In genomic region chr1:53508991-53509663, GRCh38 we compare ENCODE assay signal across 16 cellular contexts. TPM values are rescaled to one million over a fixed set of nuclear protein-coding genes. Genes with fewer than 3 reads are reported as not detected.
DNase-seq lines count a peak whose midpoint lies in the region; ATAC-seq and TF ChIP-seq lines count a peak whose summit lies in the region.
"Had no signal": no experiment of that assay in that cellular context is flagged by ENCODE, and none has a peak within 500 bp of the region (broad histone marks: within the 10 kb centered on the region; RNA-seq: fewer than 3 reads in every experiment).

No MANE protein-coding gene starts in this region.

- no peak overlapping the region for H3K4me3 ChIP-seq in left lung
- H3K4me3 ChIP-seq: thoracic aorta had no signal

- intact Hi-C loops in left lung (cut with DNase I): no loop called here

- no peak for TF ChIP-seq CTCF in left lung (IDR thresholded peaks at IDR 0.05)

- DNase-seq in ACHN (peak; percentile 89), HK-2 (ENCODE audit: unreplicated experiment) (peak; percentile 90), amniotic epithelial cell (ENCODE audit: low read depth) (peak; percentile 84), left lung (peak; percentile 46 to 75), NCI-H1694 (lab: John Stamatoyannopoulos, UW) (no peak), mesenteric fat pad (ENCODE audit: low spot score) (no peak)
- no peak for DNase-seq in activated CD8-positive, alpha-beta memory T cell treated with anti-CD3 and anti-CD28 coated beads, Interleukin-2, amount 50 U/mL, for 48 hours
- DNase-seq: activated CD4-positive, alpha-beta T cell treated with anti-CD3 and anti-CD28 coated beads for 1 hour; activated naive CD4-positive, alpha-beta T cell; BE2C; dermis blood vessel endothelial cell; KG1; naive B cell; stimulated activated CD4-positive, alpha-beta T cell treated with anti-CD3 and anti-CD28 coated beads, Interleukin-2, amount 100 ng/mL, for 24 hours had no signal

- peaks cover 0 to 12% of the 10 kb centered on the region in 2 donors for H3K27me3 ChIP-seq in left lung
- H3K27me3 ChIP-seq: BE2C had no signal

- no peaks in the 10 kb centered on the region for H3K9me3 ChIP-seq in left lung
- H3K9me3 ChIP-seq: BE2C, thoracic aorta had no signal

- no peaks in the 10 kb centered on the region for H3K4me1 ChIP-seq in left lung

- H3K27ac ChIP-seq in left lung: no peak overlapping the region
- H3K27ac ChIP-seq: thoracic aorta had no signal

- ATAC-seq in left lung (peak; percentile 70), GM18909 (IDR thresholded peaks at IDR 0.05; ENCODE audit: poor library complexity, unreplicated experiment) (no peak)

- in situ Hi-C loops in ACHN (cut with HindIII; ENCODE audit: low pct_ligation_motif_present, low pct_unique_long_range_greater_than_20kb, low sequenced_read_pairs): no loop called here

- H3K36me3 ChIP-seq in left lung: no peaks in the 10 kb centered on the region
- H3K36me3 ChIP-seq: BE2C, thoracic aorta had no signal

RNA-seq across cellular contexts. Expression of gene DMRTB1, which starts 49.9 kb away (rescaled TPM):
- total RNA-seq in left lung (not detected), mesenteric fat pad (not detected)
- total RNA-seq: dermis blood vessel endothelial cell, thoracic aorta had no signal

Comparison
In these comparisons a context has a peak if more than half of its experiments do, and no peak if none do; other contexts are left out.
1. DNase-seq: peak in ACHN (single experiment), HK-2 (single experiment), amniotic epithelial cell (single experiment) and left lung (2 of 2); none in NCI-H1694 (single experiment), mesenteric fat pad (single experiment) and activated CD8-positive, alpha-beta memory T cell treated with anti-CD3 and anti-CD28 coated beads, Interleukin-2, amount 50 U/mL, for 48 hours (single experiment).